ENCODE assay signal across 12 cellular contexts in the genomic region with DNA sequence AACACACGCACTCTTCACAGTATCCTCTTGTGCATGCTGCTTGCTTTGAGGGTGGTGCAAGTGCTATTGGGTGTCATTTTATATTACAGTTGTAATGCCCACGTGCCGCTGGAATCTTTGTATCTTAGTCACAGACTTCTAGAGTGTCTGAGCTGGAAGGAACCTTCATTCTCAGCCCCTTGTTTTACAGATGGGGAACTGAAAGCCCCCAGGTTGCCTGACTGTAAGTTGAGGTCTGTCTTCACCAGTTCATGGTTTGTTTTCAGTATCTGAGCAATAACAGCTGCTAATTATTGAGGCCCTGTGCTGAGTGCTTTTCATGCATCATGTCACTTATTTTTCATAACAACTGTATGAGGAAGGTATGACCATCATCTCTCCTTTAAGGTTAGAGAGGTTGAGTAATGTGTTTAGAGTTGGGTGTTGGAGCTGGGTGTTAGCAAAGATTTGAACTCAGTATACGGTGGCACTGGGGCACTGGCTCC.
DNase-seq lines count a peak whose midpoint lies in the region; ATAC-seq and TF ChIP-seq lines count a peak whose summit lies in the region.
"Had no signal": no experiment of that assay in that cellular context is flagged by ENCODE, and none has a peak within 500 bp of the region (broad histone marks: within the 10 kb centered on the region; RNA-seq: fewer than 3 reads in every experiment).

No MANE protein-coding gene starts in this region.

- DNase-seq in activated T-cell treated with anti-CD3 and anti-CD28 coated beads, Interleukin-2, amount 50 U/mL, for 1 hour = no peak
- DNase-seq in smooth muscle cell (lab: John Stamatoyannopoulos, UW; ENCODE audit: unreplicated experiment) = no peak
- DNase-seq in osteoblast (ENCODE audit: insufficient read length, low spot score, missing footprints) = no peak
- DNase-seq in AML-193 (lab: John Stamatoyannopoulos, UW) = no peak
- DNase-seq: activated CD4-positive, CD25-positive, alpha-beta regulatory T cell; NCI-H774 had no signal

- no peaks in the 10 kb centered on the region for H3K4me1 ChIP-seq in smooth muscle cell (ENCODE audit: low read depth)
- no peaks in the 10 kb centered on the region for H3K4me1 ChIP-seq in osteoblast (ENCODE audit: insufficient read depth, low read length)

- H3K27me3 ChIP-seq in smooth muscle cell (ENCODE audit: low read depth) = no peaks in the 10 kb centered on the region
- H3K27me3 ChIP-seq in osteoblast (ENCODE audit: insufficient read depth, low read length) = no peaks in the 10 kb centered on the region

- ATAC-seq in GM18520 (IDR thresholded peaks at IDR 0.05; ENCODE audit: unreplicated experiment) = peak; percentile 62
- peak; percentile 79 for ATAC-seq in GM21529 (IDR thresholded peaks at IDR 0.05; ENCODE audit: unreplicated experiment)
- peak; percentile 79 for ATAC-seq in HG03280 (IDR thresholded peaks at IDR 0.05; ENCODE audit: unreplicated experiment)

- no peak overlapping the region for H3K9ac ChIP-seq in smooth muscle cell (ENCODE audit: low read depth)

- 95% methylated on average over 4 of the region's 4 CpGs for WGBS in smooth muscle cell (ENCODE audit: low lambda C conversion rate)

- H4K20me1 ChIP-seq in smooth muscle cell (ENCODE audit: low read depth) = peaks cover 41% of the 10 kb centered on the region
- peaks cover 12% of the 10 kb centered on the region for H4K20me1 ChIP-seq in osteoblast (ENCODE audit: insufficient read depth, low read length)

- intact Hi-C loops in dendritic cell treated with granulocyte-macrophage colony-stimulating factor and Interleukin-4, amounts not matched to agents 40 ng/mL and 50 ng/mL, for 4 days (cut with micrococcal nuclease) = no loop called here

- H3K79me2 ChIP-seq in smooth muscle cell (ENCODE audit: low read depth) = peaks cover 63% of the 10 kb centered on the region
- H3K79me2 ChIP-seq in osteoblast (ENCODE audit: insufficient read depth, low read length) = no peaks in the 10 kb centered on the region

- H3K36me3 Mint-ChIP-seq in dendritic cell treated with granulocyte-macrophage colony-stimulating factor and Interleukin-4, amounts not matched to agents 40 ng/mL and 50 ng/mL, for 4 days (ENCODE audit: low read depth) = no peaks in the 10 kb centered on the region
- H3K36me3 Mint-ChIP-seq: mesothelial cell of epicardium had no signal

- H3K27ac ChIP-seq in smooth muscle cell (ENCODE audit: low read depth) (no peak overlapping the region), osteoblast (ENCODE audit: low read depth, low read length) (no peak overlapping the region)

- peaks cover 48% of the 10 kb centered on the region for H3K4me1 Mint-ChIP-seq in dendritic cell treated with granulocyte-macrophage colony-stimulating factor and Interleukin-4, amounts not matched to agents 40 ng/mL and 50 ng/mL, for 4 days (ENCODE audit: low read depth)
- H3K4me1 Mint-ChIP-seq: mesothelial cell of epicardium had no signal

- no peaks in the 10 kb centered on the region for H3K36me3 ChIP-seq in smooth muscle cell (ENCODE audit: low read depth)
- no peaks in the 10 kb centered on the region for H3K36me3 ChIP-seq in osteoblast (ENCODE audit: insufficient read depth, low read length)

- TF ChIP-seq CTCF in smooth muscle cell (IDR thresholded peaks at IDR 0.05; ENCODE audit: borderline replicate concordance, insufficient read depth, poor library complexity, severe bottlenecking) (no peak), osteoblast (IDR thresholded peaks at IDR 0.05; ENCODE audit: extremely low read depth, low read depth, low read length) (no peak)

- H3K27ac Mint-ChIP-seq in dendritic cell treated with granulocyte-macrophage colony-stimulating factor and Interleukin-4, amounts not matched to agents 40 ng/mL and 50 ng/mL, for 4 days = peak overlapping the region; percentile 39
- H3K27ac Mint-ChIP-seq: brain, mesothelial cell of epicardium had no signal

- no peaks in the 10 kb centered on the region for H3F3A ChIP-seq in smooth muscle cell (ENCODE audit: low read depth)

- H3K4me2 ChIP-seq in smooth muscle cell = no peak overlapping the region
- no peak overlapping the region for H3K4me2 ChIP-seq in osteoblast (ENCODE audit: insufficient read depth, low read length)

- no peaks in the 10 kb centered on the region for H3K9me3 ChIP-seq in smooth muscle cell (replicated peaks; ENCODE audit: low read depth)
- no peaks in the 10 kb centered on the region for H3K9me3 ChIP-seq in osteoblast (ENCODE audit: low read depth, low read length)

- no peaks in the 10 kb centered on the region for H3K9me3 Mint-ChIP-seq in dendritic cell treated with granulocyte-macrophage colony-stimulating factor and Interleukin-4, amounts not matched to agents 40 ng/mL and 50 ng/mL, for 4 days

- H3K4me3 ChIP-seq in smooth muscle cell (no peak overlapping the region), osteoblast (ENCODE audit: insufficient read depth, low read length) (no peak overlapping the region)

- no peaks in the 10 kb centered on the region for H3K27me3 Mint-ChIP-seq in dendritic cell treated with granulocyte-macrophage colony-stimulating factor and Interleukin-4, amounts not matched to agents 40 ng/mL and 50 ng/mL, for 4 days
- H3K27me3 Mint-ChIP-seq: brain had no signal

- H2AFZ ChIP-seq in smooth muscle cell (ENCODE audit: low read depth) = no peak overlapping the region
- H2AFZ ChIP-seq in osteoblast (ENCODE audit: low read length) = no peak overlapping the region

- no peak overlapping the region for H3K4me3 Mint-ChIP-seq in dendritic cell treated with granulocyte-macrophage colony-stimulating factor and Interleukin-4, amounts not matched to agents 40 ng/mL and 50 ng/mL, for 4 days
- H3K4me3 Mint-ChIP-seq: brain, mesothelial cell of epicardium had no signal
